In genomic region chr3:52236424-52236886, GRCh38 we compare ENCODE assay signal across 11 cellular contexts. TPM values are rescaled to one million over a fixed set of nuclear protein-coding genes. Genes with fewer than 3 reads are reported as not detected.
A peak's percentile ranks its signal among the peaks of the same experiment; 100 is the strongest.
DNase-seq lines count a peak whose midpoint lies in the region; ATAC-seq and TF ChIP-seq lines count a peak whose summit lies in the region.
"Had no signal": no experiment of that assay in that cellular context is flagged by ENCODE, and none has a peak within 500 bp of the region (broad histone marks: within the 10 kb centered on the region; RNA-seq: fewer than 3 reads in every experiment).

No MANE protein-coding gene starts in this region.

- H3K4me3 ChIP-seq in ACC112 (ENCODE audit: low read depth, low read length) (peak overlapping the region; percentile 17; the same call in 1 of the 2 replicates), brain microvascular endothelial cell (ENCODE audit: low read depth, low read length) (no peak overlapping the region)
- H3K4me3 ChIP-seq: mucosa of descending colon had no signal

- WGBS in H9 (ENCODE audit: extremely low coverage, insufficient read length, low lambda C conversion rate), result no CpG with 5 or more reads among the region's 5 CpGs

- peak overlapping the region; percentile 71 for H3K27ac ChIP-seq in ACC112 (ENCODE audit: low read depth, low read length)
- no peak overlapping the region for H3K27ac ChIP-seq in H9 (ENCODE audit: insufficient read length, low read depth, low read length)
- H3K27ac ChIP-seq in brain microvascular endothelial cell, result no peak overlapping the region

- H3K4me2 ChIP-seq in H9 (ENCODE audit: insufficient read depth, insufficient read length, low read length), result no peak overlapping the region

- in situ Hi-C loops in brain microvascular endothelial cell (cut with HindIII; ENCODE audit: low pct_ligation_motif_present, low sequenced_read_pairs), result no loop called here

- H3K4me1 Mint-ChIP-seq in H9 (peaks cover 39 to 47% of the 10 kb centered on the region in 2 experiments), natural killer cell (peaks cover 35 to 76% of the 10 kb centered on the region in 2 donors)

- no peak overlapping the region for H4K8ac ChIP-seq in H9 (replicated peaks; ENCODE audit: insufficient read length, low read depth, low read length)

- DNase-seq in H9 (peak; percentile 27), brain microvascular endothelial cell (no peak), natural killer cell (no peak), GF-D8 (lab: John Stamatoyannopoulos, UW) (no peak), NCI-H1105 (lab: John Stamatoyannopoulos, UW) (no peak), GM19238 (ENCODE audit: insufficient read length, low spot score) (no peak), NCI-H1048 (lab: John Stamatoyannopoulos, UW) (no peak)
- DNase-seq: NCI-H2171 had no signal

- H3K4ac ChIP-seq in H9 (ENCODE audit: low read depth, low read length), result no peak overlapping the region

- no peak overlapping the region for H3K18ac ChIP-seq in H9 (ENCODE audit: insufficient read length, low read depth, low read length)

- H3K4me3 Mint-ChIP-seq in H9 (peak overlapping the region in 1 of 2 experiments; percentile 51; a peak in 1 of 5 replicates), natural killer cell (peak overlapping the region; percentile 35)

- no peaks in the 10 kb centered on the region for H4K20me1 ChIP-seq in H9 (ENCODE audit: control insufficient read depth, insufficient read depth, insufficient read length)

- intact Hi-C loops in natural killer cell (cut with micrococcal nuclease), result no loop called here

- H3K23ac ChIP-seq in H9 (ENCODE audit: insufficient read length, low read depth, low read length), result no peak overlapping the region

- H3K14ac ChIP-seq in H9 (ENCODE audit: insufficient read depth, low read length), result no peak overlapping the region

- H3K79me2 ChIP-seq in ACC112 (ENCODE audit: control insufficient read depth, insufficient read depth, low read length, unreplicated experiment) (peaks cover 53% of the 10 kb centered on the region), H9 (ENCODE audit: insufficient read depth, low read length) (peaks cover 5% of the 10 kb centered on the region; the same call in 1 of the 2 replicates)

- H3K23me2 ChIP-seq in H9 (ENCODE audit: insufficient read length, low read depth, low read length, poor library complexity, severe bottlenecking), result peaks cover 8% of the 10 kb centered on the region

- no peak overlapping the region for H2BK120ac ChIP-seq in H9 (ENCODE audit: low read depth, low read length, poor library complexity, severe bottlenecking)

- H3K36me3 Mint-ChIP-seq in H9 (ENCODE audit: insufficient read depth in 1 of 3, low read depth in 3 of 3) (peaks cover 0 to 24% (median 21%) of the 10 kb centered on the region in 3 experiments; a peak in 5 of 7 replicates), natural killer cell (no peaks in the 10 kb centered on the region)

- H3K27me3 ChIP-seq in ACC112 (ENCODE audit: insufficient read depth, low read length), result no peaks in the 10 kb centered on the region
- no peaks in the 10 kb centered on the region for H3K27me3 ChIP-seq in H9 (ENCODE audit: insufficient read depth, low read length)
- H3K27me3 ChIP-seq in brain microvascular endothelial cell (replicated peaks), result no peaks in the 10 kb centered on the region

- no peak overlapping the region for H3K56ac ChIP-seq in H9 (ENCODE audit: insufficient read length, low read depth, low read length)

- peak overlapping the region in 1 of 3 experiments; percentile 13; a peak in 2 of 7 replicates for H3K27ac Mint-ChIP-seq in H9
- peak overlapping the region; percentile 51 to 73 for H3K27ac Mint-ChIP-seq in natural killer cell

- ATAC-seq in natural killer cell, result no peak
- ATAC-seq: mucosa of descending colon had no signal

- H3K4me1 ChIP-seq in ACC112 (ENCODE audit: control insufficient read depth, insufficient read depth, low read length, unreplicated experiment) (peaks cover 34% of the 10 kb centered on the region), H9 (ENCODE audit: insufficient read depth, low read length) (peaks cover 15% of the 10 kb centered on the region)

- no peak overlapping the region for H3K9ac ChIP-seq in H9 (ENCODE audit: extremely low read depth, insufficient read length, low read length)

- H2BK15ac ChIP-seq in H9 (ENCODE audit: low read depth, low read length), result no peak overlapping the region

- H2BK5ac ChIP-seq in H9 (ENCODE audit: insufficient read length, low read length), result no peak overlapping the region

- no peaks in the 10 kb centered on the region for H3K36me3 ChIP-seq in ACC112 (ENCODE audit: insufficient read depth, low read length)
- peaks cover 34% of the 10 kb centered on the region for H3K36me3 ChIP-seq in brain microvascular endothelial cell (replicated peaks)

- no peak overlapping the region for H4K91ac ChIP-seq in H9 (ENCODE audit: insufficient read length, low read depth, low read length)

- H3K9me3 ChIP-seq in H9 (ENCODE audit: control insufficient read depth, low read depth, low read length), result no peaks in the 10 kb centered on the region
- H3K9me3 ChIP-seq: mucosa of descending colon had no signal

- H3K9me3 Mint-ChIP-seq in H9 (no peaks in the 10 kb centered on the region), natural killer cell (no peaks in the 10 kb centered on the region)

- H2AK5ac ChIP-seq in H9 (ENCODE audit: insufficient read length, low read length), result no peak overlapping the region

- no peaks in the 10 kb centered on the region for H3K79me1 ChIP-seq in H9 (ENCODE audit: insufficient read depth, low read depth, low read length, poor library complexity, severe bottlenecking)

- H3T11ph ChIP-seq in H9 (ENCODE audit: low read length), result no peak overlapping the region

- H2AFZ ChIP-seq in ACC112 (ENCODE audit: low read length, unreplicated experiment) (no peak overlapping the region), H9 (ENCODE audit: low read length) (no peak overlapping the region)

- H2BK20ac ChIP-seq in H9 (ENCODE audit: low read depth, low read length, poor library complexity, severe bottlenecking), result no peak overlapping the region

- TF ChIP-seq CTCF in H9 (conservative IDR thresholded peaks at IDR 0.05) (no peak), brain microvascular endothelial cell (IDR thresholded peaks at IDR 0.05; ENCODE audit: low read depth, low read length, missing control alignments) (peak; percentile 20), natural killer cell (IDR thresholded peaks at IDR 0.05) (no peak)

- H4K5ac ChIP-seq in H9 (ENCODE audit: insufficient read length, low read depth, low read length), result no peak overlapping the region

- H2BK12ac ChIP-seq in H9 (ENCODE audit: insufficient read length, low read depth, low read length), result no peak overlapping the region

- H3K27me3 Mint-ChIP-seq in H9 (ENCODE audit: low read depth) (no peaks in the 10 kb centered on the region), natural killer cell (ENCODE audit: low read depth in 2 of 2) (no peaks in the 10 kb centered on the region)

RNA-seq across cellular contexts. Expression of gene TWF2, which starts 2.5 kb away (rescaled TPM):
- total RNA-seq in H9 (2021), result 44.8 and 50.9 TPM in 2 replicates
- 10 to 100 TPM; 49.2 to 76.6 (median 52.0) TPM for total RNA-seq in natural killer cell

RNA-seq across cellular contexts. Expression of gene PPM1M, which starts 9.1 kb away (rescaled TPM):
- total RNA-seq in H9 (2021) (6.1 and 7.4 TPM in 2 replicates), natural killer cell (10 to 100 TPM; 66.0 to 83.7 (median 77.8) TPM)

RNA-seq across cellular contexts. Expression of gene TLR9, which starts 11.0 kb away (rescaled TPM):
- total RNA-seq in H9 (2021), result not detected in 2 replicates
- under 1 TPM in 2 of 3 donors, not detected in 1; 0.20 to 0.21 TPM for total RNA-seq in natural killer cell
- total RNA-seq: fibroblast of villous mesenchyme had no signal

RNA-seq across cellular contexts. Expression of gene ALAS1, which starts 38.5 kb away (rescaled TPM):
- total RNA-seq in H9 (2021) (39.1 and 40.4 TPM in 2 replicates), natural killer cell (10 to 100 TPM; 17.0 to 34.5 (median 33.4) TPM)

RNA-seq across cellular contexts. Expression of gene WDR82, which starts 42.0 kb away (rescaled TPM):
- total RNA-seq in H9 (2021) (83.1 and 84.3 TPM in 2 replicates), natural killer cell (100 to 1,000 TPM; 108 to 131 (median 109) TPM)
